ENCODE assay signal across 8 cellular contexts in the genomic region with DNA sequence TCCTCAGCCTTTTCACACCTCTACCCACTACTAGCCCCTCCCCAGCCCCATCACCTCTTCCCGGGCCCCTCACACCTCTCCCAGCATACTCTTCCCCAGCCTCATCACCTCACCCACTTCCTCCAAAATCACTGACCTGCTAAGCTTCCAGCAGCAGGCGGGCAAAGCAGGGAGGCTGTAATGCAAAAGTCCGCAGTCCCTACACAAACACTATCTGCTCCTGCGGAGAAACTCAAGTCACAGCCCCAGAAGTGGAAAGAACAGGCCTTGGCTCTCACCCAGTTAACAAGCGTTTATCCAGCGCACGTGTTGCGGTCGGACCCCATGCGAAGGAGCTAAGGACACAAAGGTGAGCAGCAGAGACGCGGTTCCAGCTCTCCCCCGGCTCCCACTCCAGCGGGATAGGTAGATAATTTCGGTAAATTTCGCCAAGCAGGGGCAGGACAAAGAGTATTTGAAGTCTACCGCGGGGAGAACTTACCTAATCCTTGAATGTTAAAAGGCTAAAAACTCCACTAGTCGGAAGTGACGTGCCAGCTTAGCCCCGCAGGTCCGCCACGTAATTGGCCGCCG. TPM values are rescaled to one million over a fixed set of nuclear protein-coding genes. Genes with fewer than 3 reads are reported as not detected.
DNase-seq lines count a peak whose midpoint lies in the region; ATAC-seq and TF ChIP-seq lines count a peak whose summit lies in the region.

No MANE protein-coding gene starts in this region.

- POLR2A ChIA-PET in activated CD8-positive, alpha-beta T cell treated with anti-CD3 and anti-CD28 coated beads, Interleukin-2, amount 10 ng/mL, durations not matched to agents 7 days and 5 days (lab: Charles Lee), result interaction anchor here (0.6 to 2.3 kb wide), 18 partner anchors 9 to 874 kb away, joined by 3 to 25 read pairs (median 4); a partner anchor contains a TSS

- CTCF ChIA-PET in activated CD8-positive, alpha-beta T cell treated with anti-CD3 and anti-CD28 coated beads, Interleukin-2, amount 10 ng/mL, durations not matched to agents 7 days and 5 days (lab: Charles Lee), result interaction anchor here (0.6 to 2.3 kb wide), 11 partner anchors 9 to 420 kb away, joined by 3 to 12 read pairs (median 4); a partner anchor contains a TSS

- DNase-seq in NCI-H2171 treated with DMSO at 0.1 percent for 48 hours (lab: John Stamatoyannopoulos, UW), result peak; percentile 80
- no peak for DNase-seq in NCI-H2171 (lab: John Stamatoyannopoulos, UW)
- peak; percentile 69 for DNase-seq in NCI-H510A treated with DMSO at 0.1 percent for 48 hours (lab: John Stamatoyannopoulos, UW)
- DNase-seq in activated CD8-positive, alpha-beta T cell treated with anti-CD3 and anti-CD28 coated beads, Interleukin-2, amount 10 ng/mL, durations not matched to agents 7 days and 5 days, result peak; percentile 84
- no peak for DNase-seq in esophagus muscularis mucosa (ENCODE audit: extremely low spot score)

- no peak for TF ChIP-seq EP300 in esophagus muscularis mucosa (IDR thresholded peaks at IDR 0.05)

- 1% methylated on average over 24 of the region's 25 CpGs for WGBS in esophagus muscularis mucosa

- peak overlapping the region; percentile 99 for H3K27ac Mint-ChIP-seq in activated CD8-positive, alpha-beta T cell treated with anti-CD3 and anti-CD28 coated beads, Interleukin-2, amount 10 ng/mL, durations not matched to agents 7 days and 5 days

- intact Hi-C loops in esophagus muscularis mucosa (cut with DNase I), result loop anchor here (5.0 kb wide), 1 partner anchor 114 kb away; a partner anchor contains a TSS

- peak overlapping the region; percentile 95 to 97 (median 96) for H3K27ac ChIP-seq in esophagus muscularis mucosa (replicated peaks in 1 of 4)
- H3K27ac ChIP-seq in temporal lobe (ENCODE audit: low read depth, low read length), result peak overlapping the region; percentile 75

- TF ChIP-seq POLR2A in esophagus muscularis mucosa (IDR thresholded peaks at IDR 0.05; ENCODE audit: low read depth), result no peak

- peak overlapping the region; percentile 62 for H2AFZ ChIP-seq in neuron (ENCODE audit: low read depth, low read length)

- H3K9me3 ChIP-seq in esophagus muscularis mucosa (no peaks in the 10 kb centered on the region), neuron (ENCODE audit: low read length) (peaks cover 3% of the 10 kb centered on the region)

- H3K4me3 Mint-ChIP-seq in activated CD8-positive, alpha-beta T cell treated with anti-CD3 and anti-CD28 coated beads, Interleukin-2, amount 10 ng/mL, durations not matched to agents 7 days and 5 days, result peak overlapping the region; percentile 92

- H3K36me3 Mint-ChIP-seq in activated CD8-positive, alpha-beta T cell treated with anti-CD3 and anti-CD28 coated beads, Interleukin-2, amount 10 ng/mL, durations not matched to agents 7 days and 5 days (ENCODE audit: low read depth), result peaks cover 45% of the 10 kb centered on the region

- TF ChIP-seq CTCF in esophagus muscularis mucosa (IDR thresholded peaks at IDR 0.05), result no peak

- no peaks in the 10 kb centered on the region for H3K9me3 Mint-ChIP-seq in activated CD8-positive, alpha-beta T cell treated with anti-CD3 and anti-CD28 coated beads, Interleukin-2, amount 10 ng/mL, durations not matched to agents 7 days and 5 days (ENCODE audit: insufficient read depth)

- H3K27me3 ChIP-seq in esophagus muscularis mucosa, result no peaks in the 10 kb centered on the region
- no peaks in the 10 kb centered on the region for H3K27me3 ChIP-seq in neuron (ENCODE audit: insufficient read depth, low read length)

- H3K4me3 ChIP-seq in esophagus muscularis mucosa, result peak overlapping the region; percentile 79 to 88 (median 84)
- peak overlapping the region; percentile 62 for H3K4me3 ChIP-seq in neuron (ENCODE audit: low read length)

- H3K36me3 ChIP-seq in esophagus muscularis mucosa (peaks cover 12 to 20% (median 19%) of the 10 kb centered on the region in 4 donors), neuron (ENCODE audit: insufficient read depth, low read length) (peaks cover 16% of the 10 kb centered on the region)

- H3K4me1 ChIP-seq in esophagus muscularis mucosa (peaks cover 21 to 47% (median 41%) of the 10 kb centered on the region in 4 donors), neuron (ENCODE audit: insufficient read depth, low read length) (peaks cover 19% of the 10 kb centered on the region)

- peak; percentile 24 for ATAC-seq in HG03097 (IDR thresholded peaks at IDR 0.05; ENCODE audit: low FRiP score, unreplicated experiment)
- ATAC-seq in activated CD8-positive, alpha-beta T cell treated with anti-CD3 and anti-CD28 coated beads, Interleukin-2, amount 10 ng/mL, durations not matched to agents 7 days and 5 days, result peak; percentile 40

- H3K27me3 Mint-ChIP-seq in activated CD8-positive, alpha-beta T cell treated with anti-CD3 and anti-CD28 coated beads, Interleukin-2, amount 10 ng/mL, durations not matched to agents 7 days and 5 days (ENCODE audit: low read depth), result no peaks in the 10 kb centered on the region

- H3K4me1 Mint-ChIP-seq in activated CD8-positive, alpha-beta T cell treated with anti-CD3 and anti-CD28 coated beads, Interleukin-2, amount 10 ng/mL, durations not matched to agents 7 days and 5 days (ENCODE audit: low read depth), result peaks cover 58% of the 10 kb centered on the region

RNA-seq across cellular contexts. Expression of a gene that starts 0.8 kb away (rescaled TPM):
- 10 to 100 TPM; 16.7 to 16.9 TPM for total RNA-seq in activated CD8-positive, alpha-beta T cell treated with anti-CD3 and anti-CD28 coated beads, Interleukin-2, amount 10 ng/mL, durations not matched to agents 7 days and 5 days
- 10 to 100 TPM; 17.4 to 24.5 (median 20.9) TPM for total RNA-seq in esophagus muscularis mucosa
- 5.9 TPM for total RNA-seq in temporal lobe

RNA-seq across cellular contexts. Expression of a gene that starts 19.0 kb away (rescaled TPM):
- total RNA-seq in activated CD8-positive, alpha-beta T cell treated with anti-CD3 and anti-CD28 coated beads, Interleukin-2, amount 10 ng/mL, durations not matched to agents 7 days and 5 days, result 10 to 100 TPM; 37.3 to 37.9 TPM
- 100 to 1,000 TPM in 2 of 4 donors, 10 to 100 TPM in 2; 78.1 to 149 (median 113) TPM for total RNA-seq in esophagus muscularis mucosa
- 31.7 TPM for total RNA-seq in temporal lobe

Comparison
In these comparisons a context has a peak if more than half of its experiments do, and no peak if none do; other contexts are left out.
1. DNase-seq: peak in NCI-H2171 treated with DMSO at 0.1 percent for 48 hours (single experiment), NCI-H510A treated with DMSO at 0.1 percent for 48 hours (single experiment) and activated CD8-positive, alpha-beta T cell treated with anti-CD3 and anti-CD28 coated beads, Interleukin-2, amount 10 ng/mL, durations not matched to agents 7 days and 5 days (single experiment); none in NCI-H2171 (single experiment) and esophagus muscularis mucosa (single experiment).